24 cellular contexts compared by ENCODE assay signal in the genomic region with DNA sequence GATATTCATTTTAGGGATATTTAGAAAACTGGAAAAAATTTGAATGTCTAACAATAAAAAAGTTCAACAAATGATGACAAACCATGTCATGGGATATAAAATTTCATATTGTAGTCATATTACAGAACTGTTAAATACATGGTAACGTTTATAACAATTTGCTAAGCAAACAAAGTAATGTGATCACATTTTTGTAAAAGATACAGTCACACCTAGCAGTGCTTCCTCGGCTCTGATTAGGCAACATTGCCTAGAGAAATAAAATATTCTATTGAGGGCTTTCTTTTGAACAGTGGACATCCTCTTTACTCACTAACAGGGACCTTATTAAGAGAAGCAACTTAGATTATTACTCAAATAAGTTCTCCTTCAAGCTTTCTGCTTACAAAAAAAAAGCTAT.
"Had no signal": no experiment of that assay in that cellular context is flagged by ENCODE, and none has a peak within 500 bp of the region (broad histone marks: within the 10 kb centered on the region; RNA-seq: fewer than 3 reads in every experiment).

No MANE protein-coding gene starts in this region.

- H3K4me1 ChIP-seq: pancreas, prostate gland, right lobe of liver, sigmoid colon, stomach, testis, tibial artery, transverse colon, upper lobe of right lung, uterus had no signal

- H3K27ac ChIP-seq: neutrophil, pancreas, prostate gland, right lobe of liver, sigmoid colon, stomach, testis, tibial artery, transverse colon, upper lobe of right lung, uterus had no signal

- H3K4me3 ChIP-seq: pancreas, prostate gland, right lobe of liver, sigmoid colon, stomach, testis, tibial artery, transverse colon, upper lobe of right lung, uterus had no signal

- FAIRE-seq: pancreas, small intestine had no signal

- ATAC-seq: naive thymus-derived CD8-positive, alpha-beta T cell; natural killer cell treated with Interleukin-12 subunit alpha and Interleukin-12 subunit beta and Interleukin-15 and Interleukin-18, amount 100 ng/mL, for 72 hours; pancreas; right cardiac atrium; right lobe of liver; stimulated activated effector memory CD8-positive, alpha-beta T cell treated with anti-CD3 and anti-CD28 coated beads, Interleukin-12 subunit alpha, Interleukin-12 subunit beta, amount 100 ng/mL, for 72 hours; stimulated activated naive B cell treated with anti-CD40 and anti-IgM and Interleukin-4, amounts not matched to agents 10 μg/mL and 1 μg/mL and 100 μg/mL, for 72 hours; upper lobe of right lung had no signal

- H3K9me3 ChIP-seq: neutrophil, pancreas, prostate gland, right lobe of liver, sigmoid colon, stomach, testis, tibial artery, transverse colon, upper lobe of right lung, uterus had no signal

- H3K36me3 ChIP-seq: neutrophil, pancreas, prostate gland, right lobe of liver, sigmoid colon, stomach, tibial artery, transverse colon, upper lobe of right lung, uterus had no signal

- H3K27me3 ChIP-seq: neutrophil, pancreas, right lobe of liver, sigmoid colon, stomach, testis, tibial artery, transverse colon, upper lobe of right lung, uterus had no signal

- DNase-seq: naive thymus-derived CD8-positive, alpha-beta T cell; nephron progenitor cell; nucleus accumbens; pancreas; right cardiac atrium; right lobe of liver; sigmoid colon; small intestine; stimulated activated CD4-positive, alpha-beta T cell treated with anti-CD3 and anti-CD28 coated beads, Interleukin-15, amount 100 ng/mL, for 24 hours; stimulated activated CD4-positive, alpha-beta T cell treated with anti-CD3 and anti-CD28 coated beads, Interleukin-2, amount 100 ng/mL, for 24 hours; stimulated activated CD4-positive, alpha-beta T cell treated with anti-CD3 and anti-CD28 coated beads, Interleukin-2, amount 100 ng/mL, for 48 hours; stimulated activated CD4-positive, alpha-beta T cell treated with anti-CD3 and anti-CD28 coated beads, Interleukin-4, amount 100 ng/mL, for 24 hours; stimulated activated naive B cell treated with anti-CD40 and anti-IgM and Interleukin-4, amounts not matched to agents 10 μg/mL and 1 μg/mL and 100 μg/mL, for 72 hours; stimulated activated naive CD4-positive, alpha-beta T cell treated with Interleukin-2 at 50 U/mL for 16 hours; stomach; testis; tibial artery; transverse colon; upper lobe of right lung; uterus had no signal
